ENCODE assay signal across 8 cellular contexts in the genomic region with DNA sequence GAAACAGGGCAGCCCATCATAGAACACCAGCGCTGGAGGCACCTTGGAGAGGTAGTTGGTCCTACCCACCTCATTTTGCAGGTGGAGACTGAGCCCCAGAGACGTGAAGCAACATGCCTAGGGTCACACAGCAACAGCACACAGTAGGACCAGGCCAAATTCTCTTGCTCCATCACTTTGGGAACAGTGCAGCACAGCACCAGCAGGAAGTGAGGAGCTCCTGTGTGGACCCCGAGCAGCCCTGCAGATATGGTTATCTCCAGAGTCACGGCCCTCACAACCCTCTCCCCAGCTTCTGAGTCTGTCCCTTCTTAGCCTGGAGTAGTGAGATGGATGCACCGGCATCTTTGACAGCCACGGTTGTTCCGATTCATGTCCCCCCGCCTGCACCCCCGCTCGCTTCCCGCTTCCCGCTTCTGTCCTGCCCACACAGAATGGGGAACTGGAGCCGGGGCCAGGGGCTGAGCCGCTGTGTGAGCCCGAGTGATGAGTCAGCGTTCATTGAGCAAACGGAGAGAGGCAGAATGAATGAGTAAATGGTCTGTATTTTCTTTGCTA.
DNase-seq lines count a peak whose midpoint lies in the region; ATAC-seq and TF ChIP-seq lines count a peak whose summit lies in the region.

No MANE protein-coding gene starts in this region.

- H3K4me3 Mint-ChIP-seq in CD14-positive monocyte, result peak overlapping the region; percentile 46 to 57

- no peak overlapping the region for H3K4me3 ChIP-seq in dorsolateral prefrontal cortex

- no peak for ATAC-seq in GM18873 (IDR thresholded peaks at IDR 0.05; ENCODE audit: low FRiP score, unreplicated experiment)

- peaks cover 42% of the 10 kb centered on the region for H3K4me1 Mint-ChIP-seq in CD14-positive monocyte

- TF ChIP-seq CTCF in CD14-positive monocyte (IDR thresholded peaks at IDR 0.05), result no peak
- no peak for TF ChIP-seq CTCF in dorsolateral prefrontal cortex (IDR thresholded peaks at IDR 0.05 in 54 of 56, conservative IDR thresholded peaks at IDR 0.05 in 2 of 56; ENCODE audit: low read depth in 1 of 56, partially characterized antibody in 56 of 56)

- peak overlapping the region in 3 of 7 donors; percentile 37 to 70 (median 70) for H3K27ac Mint-ChIP-seq in CD14-positive monocyte

- peaks cover 0 to 4% (median under 1%) of the 10 kb centered on the region in 7 donors for H3K9me3 Mint-ChIP-seq in CD14-positive monocyte

- DNase-seq in CD14-positive monocyte (ENCODE audit: low spot score), result peak; percentile 93
- DNase-seq in M059J (ENCODE audit: low read depth), result peak; percentile 66
- DNase-seq in dorsolateral prefrontal cortex, result peak in 6 of 10 donors; percentile 28 to 61 (median 42)
- peak; percentile 47 for DNase-seq in mucosa of gallbladder (ENCODE audit: low spot score)
- no peak for DNase-seq in NK-92 (lab: John Stamatoyannopoulos, UW; ENCODE audit: unreplicated experiment)
- DNase-seq in NCI-H1105 treated with DMSO at 0.1 percent for 48 hours (lab: John Stamatoyannopoulos, UW), result no peak
- DNase-seq in T-helper 9 cell, result no peak

- H3K27me3 Mint-ChIP-seq in CD14-positive monocyte (ENCODE audit: low read depth in 3 of 3), result peaks cover 1 to 4% (median 3%) of the 10 kb centered on the region in 3 donors

- no peaks in the 10 kb centered on the region for H3K36me3 Mint-ChIP-seq in CD14-positive monocyte

- peaks cover 0 to 5% (median 0%) of the 10 kb centered on the region in 45 donors for H3K27me3 ChIP-seq in dorsolateral prefrontal cortex

- H3K27ac ChIP-seq in dorsolateral prefrontal cortex, result no peak overlapping the region

- intact Hi-C loops in CD14-positive monocyte (cut with micrococcal nuclease), result loop anchor here in 1 of 2 donors (5.0 kb wide), 3 partner anchors 38 to 118 kb away; no protein-coding TSS in a partner anchor
- intact Hi-C loops in dorsolateral prefrontal cortex (cut with DNase I), result loop anchor here in 1 of 2 donors (10.0 kb wide), 1 partner anchor 335 kb away; no protein-coding TSS in a partner anchor

Comparison
In these comparisons a context has a peak if more than half of its experiments do, and no peak if none do; other contexts are left out.
1. DNase-seq: peak in CD14-positive monocyte (single experiment), M059J (single experiment), dorsolateral prefrontal cortex (6 of 10) and mucosa of gallbladder (single experiment); none in NK-92 (single experiment), NCI-H1105 treated with DMSO at 0.1 percent for 48 hours (single experiment) and T-helper 9 cell (single experiment).